ENCODE assay signal across 17 cellular contexts in the genomic region with DNA sequence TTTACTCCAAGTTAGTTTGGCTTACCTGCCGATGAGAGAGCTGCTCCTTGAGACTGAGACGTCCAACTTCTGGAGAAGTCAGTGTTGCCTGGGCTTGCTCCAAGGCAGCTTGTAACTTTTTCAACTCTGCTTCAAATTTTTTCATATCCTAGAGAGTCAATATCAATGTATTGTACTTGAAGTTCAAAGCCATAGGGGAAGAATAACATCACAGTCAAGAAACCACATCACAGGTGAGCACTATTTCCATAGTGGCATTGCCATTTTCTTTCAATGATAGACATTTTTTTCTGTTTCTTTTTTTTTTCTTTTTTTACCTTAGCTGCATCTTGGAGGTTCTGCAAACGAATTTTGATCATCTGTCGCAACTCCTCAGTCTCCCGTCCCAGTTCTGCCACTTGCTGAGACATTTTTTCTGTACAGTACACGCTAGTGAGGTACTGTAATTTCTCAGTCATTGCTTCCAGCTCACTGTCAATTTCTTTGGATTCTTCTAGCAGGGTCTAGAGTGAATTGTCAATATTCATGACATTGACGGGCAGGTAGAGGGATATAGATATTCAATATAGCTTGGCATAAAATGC.
DNase-seq lines count a peak whose midpoint lies in the region; ATAC-seq lines count a peak whose summit lies in the region.
"Had no signal": no experiment of that assay in that cellular context is flagged by ENCODE, and none has a peak within 500 bp of the region (broad histone marks: within the 10 kb centered on the region; RNA-seq: fewer than 3 reads in every experiment).

No MANE protein-coding gene starts in this region.

- no peaks in the 10 kb centered on the region for H3K27me3 Mint-ChIP-seq in stimulated activated naive CD8-positive, alpha-beta T cell treated with anti-CD3 and anti-CD28 coated beads, Interleukin-15, Interleukin-2, amounts not matched to agents 100 ng/mL and 50 ng/mL, for 24 hours
- peaks cover 3% of the 10 kb centered on the region for H3K27me3 Mint-ChIP-seq in activated CD8-positive, alpha-beta T cell treated with anti-CD3 and anti-CD28 coated beads, Interleukin-2, amount 10 ng/mL, durations not matched to agents 7 days and 5 days (ENCODE audit: low read depth)
- H3K27me3 Mint-ChIP-seq in stimulated activated naive CD8-positive, alpha-beta T cell treated with anti-CD3 and anti-CD28 coated beads, Interleukin-15, amount 100 ng/mL, for 72 hours = no peaks in the 10 kb centered on the region

- POLR2A ChIA-PET in activated CD8-positive, alpha-beta T cell treated with anti-CD3 and anti-CD28 coated beads, Interleukin-2, amount 10 ng/mL, durations not matched to agents 7 days and 5 days (lab: Charles Lee) = interaction anchor here (0.7 to 1.2 kb wide), 3 partner anchors 8 to 127 kb away, joined by 3 read pairs; no protein-coding TSS in a partner anchor

- CTCF ChIA-PET in activated CD8-positive, alpha-beta T cell treated with anti-CD3 and anti-CD28 coated beads, Interleukin-2, amount 10 ng/mL, durations not matched to agents 7 days and 5 days (lab: Charles Lee) = interaction anchor here (0.9 to 1.7 kb wide), 5 partner anchors 9 to 77 kb away, joined by 3 to 12 read pairs (median 3); no protein-coding TSS in a partner anchor

- no peak for ATAC-seq in stimulated activated naive CD8-positive, alpha-beta T cell treated with anti-CD3 and anti-CD28 coated beads, Interleukin-15, Interleukin-2, amounts not matched to agents 100 U/mL and 50 U/mL, for 24 hours
- peak; percentile 38 for ATAC-seq in activated CD8-positive, alpha-beta T cell treated with anti-CD3 and anti-CD28 coated beads, Interleukin-2, amount 10 ng/mL, durations not matched to agents 7 days and 5 days
- no peak for ATAC-seq in stimulated activated naive CD8-positive, alpha-beta T cell treated with anti-CD3 and anti-CD28 coated beads, Interleukin-15, amount 100 ng/mL, for 72 hours
- ATAC-seq in GM18511 (IDR thresholded peaks at IDR 0.05; ENCODE audit: unreplicated experiment) (no peak), HG02870 (IDR thresholded peaks at IDR 0.05; ENCODE audit: unreplicated experiment) (no peak)
- ATAC-seq: HepG2 had no signal

- H3K27ac Mint-ChIP-seq in stimulated activated naive CD8-positive, alpha-beta T cell treated with anti-CD3 and anti-CD28 coated beads, Interleukin-15, Interleukin-2, amounts not matched to agents 100 ng/mL and 50 ng/mL, for 24 hours = no peak overlapping the region
- H3K27ac Mint-ChIP-seq in activated CD8-positive, alpha-beta T cell treated with anti-CD3 and anti-CD28 coated beads, Interleukin-2, amount 10 ng/mL, durations not matched to agents 7 days and 5 days = peak overlapping the region; percentile 74
- H3K27ac Mint-ChIP-seq in stimulated activated naive CD8-positive, alpha-beta T cell treated with anti-CD3 and anti-CD28 coated beads, Interleukin-15, amount 100 ng/mL, for 72 hours = no peak overlapping the region
- H3K27ac Mint-ChIP-seq: CD14-positive monocyte had no signal

- peak; percentile 4 for DNase-seq in activated CD8-positive, alpha-beta memory T cell treated with anti-CD3 and anti-CD28 coated beads, Interleukin-2, amount 50 U/mL, for 1 hour (ENCODE audit: extremely low read depth)
- DNase-seq in activated CD8-positive, alpha-beta memory T cell treated with anti-CD3 and anti-CD28 coated beads for 24 hours = no peak
- DNase-seq in stimulated activated naive CD8-positive, alpha-beta T cell treated with anti-CD3 and anti-CD28 coated beads, Interleukin-15, Interleukin-2, amounts not matched to agents 100 U/mL and 50 U/mL, for 24 hours = no peak
- no peak for DNase-seq in activated CD8-positive, alpha-beta T cell treated with anti-CD3 and anti-CD28 coated beads, Interleukin-2, amount 10 ng/mL, durations not matched to agents 7 days and 5 days
- DNase-seq in stimulated activated naive CD8-positive, alpha-beta T cell treated with anti-CD3 and anti-CD28 coated beads, Interleukin-15, amount 100 ng/mL, for 72 hours = no peak
- DNase-seq: 8988T, KG1, NCI-H1694 treated with DMSO at 0.1 percent for 48 hours, NCI-H2227 treated with DMSO at 0.1 percent for 48 hours, NCI-H774, OCI-M1, Right ventricle myocardium superior had no signal

- no peaks in the 10 kb centered on the region for H3K36me3 Mint-ChIP-seq in stimulated activated naive CD8-positive, alpha-beta T cell treated with anti-CD3 and anti-CD28 coated beads, Interleukin-15, Interleukin-2, amounts not matched to agents 100 ng/mL and 50 ng/mL, for 24 hours (ENCODE audit: low read depth)
- no peaks in the 10 kb centered on the region for H3K36me3 Mint-ChIP-seq in activated CD8-positive, alpha-beta T cell treated with anti-CD3 and anti-CD28 coated beads, Interleukin-2, amount 10 ng/mL, durations not matched to agents 7 days and 5 days (ENCODE audit: low read depth)

- peaks cover 24% of the 10 kb centered on the region for H3K4me1 Mint-ChIP-seq in stimulated activated naive CD8-positive, alpha-beta T cell treated with anti-CD3 and anti-CD28 coated beads, Interleukin-15, Interleukin-2, amounts not matched to agents 100 ng/mL and 50 ng/mL, for 24 hours (ENCODE audit: low read depth)
- peaks cover 30% of the 10 kb centered on the region for H3K4me1 Mint-ChIP-seq in activated CD8-positive, alpha-beta T cell treated with anti-CD3 and anti-CD28 coated beads, Interleukin-2, amount 10 ng/mL, durations not matched to agents 7 days and 5 days (ENCODE audit: low read depth)
- H3K4me1 Mint-ChIP-seq in stimulated activated naive CD8-positive, alpha-beta T cell treated with anti-CD3 and anti-CD28 coated beads, Interleukin-15, amount 100 ng/mL, for 72 hours = peaks cover 35% of the 10 kb centered on the region

- no peaks in the 10 kb centered on the region for H3K9me3 Mint-ChIP-seq in stimulated activated naive CD8-positive, alpha-beta T cell treated with anti-CD3 and anti-CD28 coated beads, Interleukin-15, Interleukin-2, amounts not matched to agents 100 ng/mL and 50 ng/mL, for 24 hours
- no peaks in the 10 kb centered on the region for H3K9me3 Mint-ChIP-seq in activated CD8-positive, alpha-beta T cell treated with anti-CD3 and anti-CD28 coated beads, Interleukin-2, amount 10 ng/mL, durations not matched to agents 7 days and 5 days (ENCODE audit: insufficient read depth)
- no peaks in the 10 kb centered on the region for H3K9me3 Mint-ChIP-seq in stimulated activated naive CD8-positive, alpha-beta T cell treated with anti-CD3 and anti-CD28 coated beads, Interleukin-15, amount 100 ng/mL, for 72 hours

- peak overlapping the region; percentile 36 for H3K4me3 Mint-ChIP-seq in stimulated activated naive CD8-positive, alpha-beta T cell treated with anti-CD3 and anti-CD28 coated beads, Interleukin-15, Interleukin-2, amounts not matched to agents 100 ng/mL and 50 ng/mL, for 24 hours
- H3K4me3 Mint-ChIP-seq in activated CD8-positive, alpha-beta T cell treated with anti-CD3 and anti-CD28 coated beads, Interleukin-2, amount 10 ng/mL, durations not matched to agents 7 days and 5 days = peak overlapping the region; percentile 56
- peak overlapping the region; percentile 32 to 47 for H3K4me3 Mint-ChIP-seq in stimulated activated naive CD8-positive, alpha-beta T cell treated with anti-CD3 and anti-CD28 coated beads, Interleukin-15, amount 100 ng/mL, for 72 hours
- H3K4me3 Mint-ChIP-seq: CD14-positive monocyte had no signal
